9 cellular contexts compared by ENCODE assay signal in the genomic region with DNA sequence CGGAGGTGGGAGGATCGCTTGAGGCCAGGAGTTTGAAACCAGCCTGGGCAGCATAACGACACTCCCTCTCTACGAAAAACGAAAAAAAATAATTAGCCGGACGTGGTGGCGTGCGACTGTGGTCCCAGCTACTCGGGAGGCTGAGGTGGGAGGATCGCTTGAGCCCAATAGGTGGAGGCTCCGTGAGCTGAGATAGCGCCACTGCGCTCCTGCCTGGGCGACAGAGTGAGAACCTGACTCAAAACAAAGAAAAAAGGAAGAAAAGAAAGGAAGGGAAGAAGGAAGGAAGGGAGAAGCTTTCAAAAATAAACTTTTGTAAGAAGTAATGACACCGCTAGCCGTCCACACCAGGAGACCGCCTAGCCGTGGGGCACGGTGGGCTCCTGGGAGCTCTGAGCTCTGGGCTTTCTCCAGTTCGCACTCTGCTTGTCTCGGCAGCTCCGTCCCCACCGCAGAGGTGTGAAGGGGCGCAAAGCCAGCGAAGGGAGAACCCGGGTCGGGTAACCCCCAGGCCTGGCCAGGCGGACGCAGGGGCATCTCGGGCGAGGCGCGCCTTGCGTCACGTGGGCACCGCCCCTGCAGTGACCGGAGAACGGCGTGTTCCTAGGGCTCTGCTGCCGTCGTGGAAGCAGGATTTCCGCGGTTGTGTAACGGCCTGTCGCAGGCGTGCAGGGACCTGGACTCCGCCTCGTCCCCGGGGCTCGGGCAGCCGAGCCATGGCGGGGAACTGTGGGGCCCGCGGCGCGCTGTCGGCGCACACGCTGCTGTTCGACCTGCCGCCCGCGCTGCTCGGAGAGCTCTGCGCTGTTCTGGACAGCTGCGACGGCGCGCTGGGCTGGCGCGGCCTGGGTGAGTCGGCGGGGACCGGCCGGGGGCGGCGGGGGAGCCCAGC. TPM values are rescaled to one million over a fixed set of nuclear protein-coding genes. Genes with fewer than 3 reads are reported as not detected.
DNase-seq lines count a peak whose midpoint lies in the region; ATAC-seq lines count a peak whose summit lies in the region.
"Had no signal": no experiment of that assay in that cellular context is flagged by ENCODE, and none has a peak within 500 bp of the region (broad histone marks: within the 10 kb centered on the region; RNA-seq: fewer than 3 reads in every experiment).

A gene with protein sequence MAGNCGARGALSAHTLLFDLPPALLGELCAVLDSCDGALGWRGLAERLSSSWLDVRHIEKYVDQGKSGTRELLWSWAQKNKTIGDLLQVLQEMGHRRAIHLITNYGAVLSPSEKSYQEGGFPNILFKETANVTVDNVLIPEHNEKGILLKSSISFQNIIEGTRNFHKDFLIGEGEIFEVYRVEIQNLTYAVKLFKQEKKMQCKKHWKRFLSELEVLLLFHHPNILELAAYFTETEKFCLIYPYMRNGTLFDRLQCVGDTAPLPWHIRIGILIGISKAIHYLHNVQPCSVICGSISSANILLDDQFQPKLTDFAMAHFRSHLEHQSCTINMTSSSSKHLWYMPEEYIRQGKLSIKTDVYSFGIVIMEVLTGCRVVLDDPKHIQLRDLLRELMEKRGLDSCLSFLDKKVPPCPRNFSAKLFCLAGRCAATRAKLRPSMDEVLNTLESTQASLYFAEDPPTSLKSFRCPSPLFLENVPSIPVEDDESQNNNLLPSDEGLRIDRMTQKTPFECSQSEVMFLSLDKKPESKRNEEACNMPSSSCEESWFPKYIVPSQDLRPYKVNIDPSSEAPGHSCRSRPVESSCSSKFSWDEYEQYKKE (plus strand): TSS at position 631 of the 892 bp plus-strand sequence. CDS start 86 bp downstream, at position 717.

- peak within 1 kb of the TSS; percentile 69 for H3K27ac Mint-ChIP-seq in activated naive CD4-positive, alpha-beta T cell treated with anti-CD3 and anti-CD28 coated beads, Interleukin-2, amount 50 U/mL, for 24 hours

- H3K4me3 Mint-ChIP-seq in activated naive CD4-positive, alpha-beta T cell treated with anti-CD3 and anti-CD28 coated beads, Interleukin-2, amount 50 U/mL, for 24 hours: peak within 1 kb of the TSS; percentile 82

- H3K27me3 Mint-ChIP-seq in activated naive CD4-positive, alpha-beta T cell treated with anti-CD3 and anti-CD28 coated beads, Interleukin-2, amount 50 U/mL, for 24 hours: peaks cover 36% of the 10 kb centered on the region

- intact Hi-C loops in cardiac septum (cut with DNase I): loop anchor here (2.0 kb wide), 1 partner anchor 20 kb away; the partner anchor contains the start of gene TMBIM4

- peaks cover 5% of the 10 kb centered on the region for H3K36me3 Mint-ChIP-seq in activated naive CD4-positive, alpha-beta T cell treated with anti-CD3 and anti-CD28 coated beads, Interleukin-2, amount 50 U/mL, for 24 hours

- DNase-seq in NCI-H2227 (lab: John Stamatoyannopoulos, UW; ENCODE audit: unreplicated experiment): peak; percentile 53
- no peak for DNase-seq in NCI-H2227 treated with DMSO at 0.1 percent for 48 hours (lab: John Stamatoyannopoulos, UW)
- DNase-seq in NCI-H2171 treated with DMSO at 0.1 percent for 48 hours (lab: John Stamatoyannopoulos, UW): peak; percentile 19
- DNase-seq in cardiac septum (ENCODE audit: low spot score): peak; percentile 96
- DNase-seq in pons (ENCODE audit: low spot score): peak; percentile 28
- no peak for DNase-seq in GM19240 (ENCODE audit: insufficient read length, low spot score)
- DNase-seq: DND-41 had no signal

- ATAC-seq in HG02588 (IDR thresholded peaks at IDR 0.05; ENCODE audit: unreplicated experiment): peak; percentile 71

- H3K4me1 Mint-ChIP-seq in activated naive CD4-positive, alpha-beta T cell treated with anti-CD3 and anti-CD28 coated beads, Interleukin-2, amount 50 U/mL, for 24 hours: peaks cover 8% of the 10 kb centered on the region

- H3K9me3 Mint-ChIP-seq in activated naive CD4-positive, alpha-beta T cell treated with anti-CD3 and anti-CD28 coated beads, Interleukin-2, amount 50 U/mL, for 24 hours: peaks cover 6% of the 10 kb centered on the region

RNA-seq across cellular contexts. Expression of the gene that starts here (rescaled TPM):
- 3.2 TPM for total RNA-seq in cardiac septum

Comparison
In these comparisons a context has a peak if more than half of its experiments do, and no peak if none do; other contexts are left out.
1. DNase-seq: peak in NCI-H2227 (single experiment), NCI-H2171 treated with DMSO at 0.1 percent for 48 hours (single experiment), cardiac septum (single experiment) and pons (single experiment); none in NCI-H2227 treated with DMSO at 0.1 percent for 48 hours (single experiment) and GM19240 (single experiment).